Comparison of ENCODE assay signal across 13 cellular contexts in the genomic region with DNA sequence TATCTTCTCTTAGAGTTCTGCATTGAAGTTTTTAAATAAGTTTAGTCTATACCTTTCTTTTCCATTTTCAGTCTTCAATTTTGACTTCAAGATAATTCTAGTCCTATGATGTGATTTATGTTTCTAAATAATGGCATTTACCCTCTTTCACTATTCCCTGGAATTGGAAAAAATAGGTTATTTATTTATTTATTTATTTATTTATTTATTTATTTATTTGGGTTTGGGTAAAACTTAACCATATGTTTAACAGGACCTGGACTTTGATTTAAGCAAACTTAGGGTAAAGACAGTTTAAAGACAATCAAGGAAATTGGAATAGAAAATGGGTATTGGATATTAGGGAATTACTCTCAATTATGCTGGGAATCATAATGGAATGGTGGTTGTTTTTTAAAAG.
A peak's percentile ranks its signal among the peaks of the same experiment; 100 is the strongest.
DNase-seq lines count a peak whose midpoint lies in the region; ATAC-seq, FAIRE-seq and TF ChIP-seq lines count a peak whose summit lies in the region.
"Had no signal": no experiment of that assay in that cellular context is flagged by ENCODE, and none has a peak within 500 bp of the region (broad histone marks: within the 10 kb centered on the region; RNA-seq: fewer than 3 reads in every experiment).

No MANE protein-coding gene starts in this region.

- no peak overlapping the region for H3K27ac ChIP-seq in CD8-positive, alpha-beta memory T cell (ENCODE audit: low read depth, low read length)
- no peak overlapping the region for H3K27ac ChIP-seq in HEK293 (ENCODE audit: extremely low read depth, low read depth, low read length)
- no peak overlapping the region for H3K27ac ChIP-seq in OCI-LY1 (ENCODE audit: low read depth, low read length, poor library complexity, severe bottlenecking)
- H3K27ac ChIP-seq in keratinocyte (ENCODE audit: control insufficient read depth, insufficient read depth, low read length): no peak overlapping the region
- H3K27ac ChIP-seq in spleen: no peak overlapping the region
- H3K27ac ChIP-seq: C4-2B had no signal

- H3K4me1 Mint-ChIP-seq in CD8-positive, alpha-beta memory T cell: no peaks in the 10 kb centered on the region

- H3K9me1 ChIP-seq in keratinocyte (ENCODE audit: control insufficient read depth, extremely low read depth, insufficient read depth, low read length): no peaks in the 10 kb centered on the region

- peaks cover 6 to 27% of the 10 kb centered on the region in 2 donors for H3K27me3 Mint-ChIP-seq in CD8-positive, alpha-beta memory T cell

- H3K9ac ChIP-seq in OCI-LY1 (ENCODE audit: low read length) (no peak overlapping the region), keratinocyte (ENCODE audit: control insufficient read depth, extremely low read depth, insufficient read depth, low read length) (no peak overlapping the region)

- H3K27ac Mint-ChIP-seq in CD8-positive, alpha-beta memory T cell: no peak overlapping the region
- H3K27ac Mint-ChIP-seq: CD4-positive, alpha-beta memory T cell had no signal

- H2AFZ ChIP-seq in OCI-LY1 (ENCODE audit: low read length) (no peak overlapping the region), keratinocyte (ENCODE audit: control insufficient read depth, low read length) (peak overlapping the region; percentile 36)

- intact Hi-C loops in spleen (cut with DNase I; ENCODE audit: low total_unique reads): no loop called here

- H3F3A ChIP-seq in OCI-LY1 (ENCODE audit: insufficient read depth, low read length): no peaks in the 10 kb centered on the region

- FAIRE-seq in keratinocyte (lab: Jason Lieb, UNC): no peak

- no peaks in the 10 kb centered on the region for H4K20me1 ChIP-seq in OCI-LY1 (ENCODE audit: insufficient read depth, low read length)
- H4K20me1 ChIP-seq in keratinocyte (ENCODE audit: control insufficient read depth, extremely low read depth, insufficient read depth, low read length): no peaks in the 10 kb centered on the region

- ATAC-seq in HG03521 (IDR thresholded peaks at IDR 0.05; ENCODE audit: unreplicated experiment): no peak
- ATAC-seq in GM21737 (IDR thresholded peaks at IDR 0.05; ENCODE audit: unreplicated experiment): no peak

- H3K4me2 ChIP-seq in OCI-LY1 (ENCODE audit: low read length) (peak overlapping the region; percentile 33), keratinocyte (ENCODE audit: control insufficient read depth, extremely low read depth, insufficient read depth, low read depth, low read length) (peak overlapping the region; percentile 8)

- H3K36me3 Mint-ChIP-seq in CD8-positive, alpha-beta memory T cell: no peaks in the 10 kb centered on the region
- H3K36me3 Mint-ChIP-seq: CD4-positive, alpha-beta memory T cell had no signal

- no peaks in the 10 kb centered on the region for H3K9me3 ChIP-seq in CD8-positive, alpha-beta memory T cell (ENCODE audit: low read length)
- no peaks in the 10 kb centered on the region for H3K9me3 ChIP-seq in HEK293 (ENCODE audit: control insufficient read depth, insufficient read depth, low read depth, low read length)
- H3K9me3 ChIP-seq in OCI-LY1 (ENCODE audit: low read length): no peaks in the 10 kb centered on the region
- H3K9me3 ChIP-seq in keratinocyte (ENCODE audit: control insufficient read depth, low read depth, low read length): no peaks in the 10 kb centered on the region
- no peaks in the 10 kb centered on the region for H3K9me3 ChIP-seq in spleen
- H3K9me3 ChIP-seq: BE2C, Caco-2, HAP-1 had no signal

- no peak overlapping the region for H3K4me3 Mint-ChIP-seq in CD8-positive, alpha-beta memory T cell
- H3K4me3 Mint-ChIP-seq: CD4-positive, alpha-beta memory T cell had no signal

- POLR2A ChIA-PET in CD8-positive, alpha-beta memory T cell (lab: Charles Lee): no interaction called here
- POLR2A ChIA-PET in HEK293 (lab: Yijun Ruan, JAX): no interaction called here

- no peaks in the 10 kb centered on the region for H3K36me3 ChIP-seq in CD8-positive, alpha-beta memory T cell (ENCODE audit: insufficient read depth, low read length)
- H3K36me3 ChIP-seq in HEK293 (ENCODE audit: control insufficient read depth in 2 of 2, insufficient read depth in 1 of 2, low read length in 2 of 2): no peaks in the 10 kb centered on the region
- no peaks in the 10 kb centered on the region for H3K36me3 ChIP-seq in OCI-LY1 (ENCODE audit: insufficient read depth, low read length)
- no peaks in the 10 kb centered on the region for H3K36me3 ChIP-seq in keratinocyte (ENCODE audit: control insufficient read depth in 2 of 2, extremely low read depth in 1 of 2, insufficient read depth in 2 of 2, low read length in 2 of 2)
- no peaks in the 10 kb centered on the region for H3K36me3 ChIP-seq in spleen
- H3K36me3 ChIP-seq: BE2C, HAP-1 had no signal

- CTCF ChIA-PET in CD8-positive, alpha-beta memory T cell (lab: Charles Lee): no interaction called here
- CTCF ChIA-PET in HEK293 (lab: Yijun Ruan, JAX): interaction anchor here (0.7 to 2.7 kb wide), 13 partner anchors 9 to 279 kb away, joined by 3 to 22 read pairs (median 5); no protein-coding TSS in a partner anchor

- DNase-seq in CD8-positive, alpha-beta memory T cell: no peak
- DNase-seq in keratinocyte (ENCODE audit: low read depth, low spot score): no peak
- DNase-seq in Kasumi-1 (lab: John Stamatoyannopoulos, UW): no peak
- DNase-seq in spleen: no peak

- H3K9me2 ChIP-seq in OCI-LY1 (ENCODE audit: low read depth, low read length): no peaks in the 10 kb centered on the region

- dilution Hi-C loops in keratinocyte (cut with MboI; ENCODE audit: extremely low pct_ligation_motif_present, low sequenced_read_pairs): no loop called here

- peak overlapping the region; percentile 18 for H3K4me3 ChIP-seq in CD8-positive, alpha-beta memory T cell (ENCODE audit: low read length)
- H3K4me3 ChIP-seq in HEK293 (ENCODE audit: low read depth, low read length): no peak overlapping the region
- H3K4me3 ChIP-seq in OCI-LY1 (ENCODE audit: low read depth, low read length, poor library complexity, severe bottlenecking): no peak overlapping the region
- no peak overlapping the region for H3K4me3 ChIP-seq in keratinocyte (ENCODE audit: control insufficient read depth in 2 of 3, extremely low read depth in 1 of 3, insufficient read depth in 2 of 3, low read depth in 1 of 3, low read length in 3 of 3)
- peak overlapping the region in 1 of 8 donors; percentile 45 for H3K4me3 ChIP-seq in spleen
- H3K4me3 ChIP-seq: HAP-1 had no signal

- TF ChIP-seq POLR2A in spleen (IDR thresholded peaks at IDR 0.05): no peak

- TF ChIP-seq CTCF in HEK293 (tag by site-specific recombination; IDR thresholded peaks at IDR 0.05) (no peak), OCI-LY1 (IDR thresholded peaks at IDR 0.05; ENCODE audit: low read length) (no peak), keratinocyte (optimal IDR thresholded peaks at IDR 0.05 in 1 of 3, IDR thresholded peaks at IDR 0.05 in 1 of 3, conservative IDR thresholded peaks at IDR 0.05 in 1 of 3; ENCODE audit: extremely low read depth in 1 of 3, insufficient read depth in 2 of 3, low read length in 3 of 3) (no peak), spleen (IDR thresholded peaks at IDR 0.05 in 8 of 11, conservative IDR thresholded peaks at IDR 0.05 in 3 of 11) (no peak)

- H3K4me1 ChIP-seq in CD8-positive, alpha-beta memory T cell (ENCODE audit: insufficient read depth, low read length): no peaks in the 10 kb centered on the region
- H3K4me1 ChIP-seq in HEK293 (ENCODE audit: control insufficient read depth, insufficient read depth, low read length) (no peaks in the 10 kb centered on the region), OCI-LY1 (ENCODE audit: insufficient read depth, low read length, severe bottlenecking) (peaks cover 46% of the 10 kb centered on the region), keratinocyte (ENCODE audit: control insufficient read depth, extremely low read depth, insufficient read depth, low read length) (no peaks in the 10 kb centered on the region), spleen (peaks cover 0 to 10% (median 2%) of the 10 kb centered on the region in 6 donors)
- H3K4me1 ChIP-seq: BE2C, Caco-2, HAP-1 had no signal

- H3K27me3 ChIP-seq in CD8-positive, alpha-beta memory T cell (ENCODE audit: insufficient read depth, low read length, poor library complexity, severe bottlenecking): no peaks in the 10 kb centered on the region
- H3K27me3 ChIP-seq in OCI-LY1 (ENCODE audit: insufficient read depth, low read length) (no peaks in the 10 kb centered on the region), keratinocyte (ENCODE audit: control insufficient read depth, extremely low read depth, insufficient read depth, low read length) (no peaks in the 10 kb centered on the region), spleen (replicated peaks in 1 of 7) (no peaks in the 10 kb centered on the region)
- H3K27me3 ChIP-seq: BE2C had no signal

- no peaks in the 10 kb centered on the region for H3K9me3 Mint-ChIP-seq in CD8-positive, alpha-beta memory T cell
- H3K9me3 Mint-ChIP-seq: CD4-positive, alpha-beta memory T cell had no signal

- no peaks in the 10 kb centered on the region for H3K79me2 ChIP-seq in OCI-LY1 (ENCODE audit: insufficient read depth, low read length)
- no peaks in the 10 kb centered on the region for H3K79me2 ChIP-seq in keratinocyte (ENCODE audit: control insufficient read depth, insufficient read depth, low read length)

TF ChIP-seq in HEK293, 187 proteins besides CTCF, POLR2A, EP300 and RAD21 (continues in another document):
- no peak for TF ChIP-seq MEIS1 (CRISPR knock-in tag; IDR thresholded peaks at IDR 0.05; ENCODE audit: borderline replicate concordance)
- no peak for TF ChIP-seq ZNF521 (tag by site-specific recombination; IDR thresholded peaks at IDR 0.05)
- TF ChIP-seq ZNF138 (tag by site-specific recombination; IDR thresholded peaks at IDR 0.05; ENCODE audit: borderline replicate concordance): 0 out of 2 replicates have a peak, but pooled peaks have one; percentile 29
- 0 out of 2 replicates have a peak, but pooled peaks have one; percentile 20 for TF ChIP-seq ZNF433 (tag by site-specific recombination; IDR thresholded peaks at IDR 0.05; ENCODE audit: low read depth)
